11 cellular contexts compared by ENCODE assay signal in genomic region chr4:98203406-98204235, GRCh38. TPM values are rescaled to one million over a fixed set of nuclear protein-coding genes. Genes with fewer than 3 reads are reported as not detected.
DNase-seq lines count a peak whose midpoint lies in the region; ATAC-seq and TF ChIP-seq lines count a peak whose summit lies in the region.
"Had no signal": no experiment of that assay in that cellular context is flagged by ENCODE, and none has a peak within 500 bp of the region (broad histone marks: within the 10 kb centered on the region; RNA-seq: fewer than 3 reads in every experiment).

No MANE protein-coding gene starts in this region.

- peak overlapping the region; percentile 50 for H3K4me3 Mint-ChIP-seq in stimulated activated naive CD8-positive, alpha-beta T cell treated with anti-CD3 and anti-CD28 coated beads, Interleukin-15, Interleukin-2, amounts not matched to agents 100 ng/mL and 50 ng/mL, for 24 hours
- H3K4me3 Mint-ChIP-seq in chondrocyte (ENCODE audit: unreplicated experiment) (no peak overlapping the region), HFFc6 (no peak overlapping the region)
- H3K4me3 Mint-ChIP-seq: activated naive CD4-positive, alpha-beta T cell treated with anti-CD3 and anti-CD28 coated beads for 36 hours had no signal

- no peaks in the 10 kb centered on the region for H3K36me3 Mint-ChIP-seq in stimulated activated naive CD8-positive, alpha-beta T cell treated with anti-CD3 and anti-CD28 coated beads, Interleukin-15, Interleukin-2, amounts not matched to agents 100 ng/mL and 50 ng/mL, for 24 hours (ENCODE audit: low read depth)
- H3K36me3 Mint-ChIP-seq in chondrocyte (ENCODE audit: low read depth): no peaks in the 10 kb centered on the region
- H3K36me3 Mint-ChIP-seq in HFFc6 (ENCODE audit: low read depth): no peaks in the 10 kb centered on the region

- no peak for DNase-seq in stimulated activated naive CD8-positive, alpha-beta T cell treated with anti-CD3 and anti-CD28 coated beads, Interleukin-15, Interleukin-2, amounts not matched to agents 100 U/mL and 50 U/mL, for 24 hours
- no peak for DNase-seq in chondrocyte (ENCODE audit: low spot score)
- no peak for DNase-seq in RKO (ENCODE audit: low spot score)
- no peak for DNase-seq in substantia nigra (lab: John Stamatoyannopoulos, UW)
- no peak for DNase-seq in HFFc6
- DNase-seq: activated naive CD4-positive, alpha-beta T cell treated with anti-CD3 and anti-CD28 coated beads for 36 hours; NCI-H1417 had no signal

- peaks cover 7% of the 10 kb centered on the region; the same call in 1 of the 2 replicates for H3K9me3 ChIP-seq in OCI-LY3 (ENCODE audit: insufficient read depth, low read length)

- ATAC-seq in stimulated activated naive CD8-positive, alpha-beta T cell treated with anti-CD3 and anti-CD28 coated beads, Interleukin-15, Interleukin-2, amounts not matched to agents 100 U/mL and 50 U/mL, for 24 hours: no peak
- ATAC-seq in HG02970 (IDR thresholded peaks at IDR 0.05; ENCODE audit: low FRiP score, unreplicated experiment): peak; percentile 84

- peaks cover 13% of the 10 kb centered on the region for H3K4me1 Mint-ChIP-seq in stimulated activated naive CD8-positive, alpha-beta T cell treated with anti-CD3 and anti-CD28 coated beads, Interleukin-15, Interleukin-2, amounts not matched to agents 100 ng/mL and 50 ng/mL, for 24 hours (ENCODE audit: low read depth)
- H3K4me1 Mint-ChIP-seq in chondrocyte (ENCODE audit: low read depth): no peaks in the 10 kb centered on the region
- H3K4me1 Mint-ChIP-seq in HFFc6 (ENCODE audit: low read depth): no peaks in the 10 kb centered on the region

- H3K27me3 Mint-ChIP-seq in stimulated activated naive CD8-positive, alpha-beta T cell treated with anti-CD3 and anti-CD28 coated beads, Interleukin-15, Interleukin-2, amounts not matched to agents 100 ng/mL and 50 ng/mL, for 24 hours: no peaks in the 10 kb centered on the region
- H3K27me3 Mint-ChIP-seq in chondrocyte (ENCODE audit: low read depth) (peaks cover 8% of the 10 kb centered on the region), HFFc6 (ENCODE audit: insufficient read depth) (peaks cover 2% of the 10 kb centered on the region; the same call in 1 of the 2 replicates)

- H3K27me3 ChIP-seq in OCI-LY3 (ENCODE audit: low read depth, low read length): no peaks in the 10 kb centered on the region

- H2AFZ ChIP-seq in OCI-LY3 (ENCODE audit: low read depth, low read length): peak overlapping the region; percentile 32; the same call in 1 of the 2 replicates

- H4K20me1 ChIP-seq in OCI-LY3 (ENCODE audit: insufficient read depth, low read length): no peaks in the 10 kb centered on the region

- H3K9ac ChIP-seq in OCI-LY3 (ENCODE audit: low read length): peak overlapping the region; percentile 82

- peak overlapping the region; percentile 50 for H3K27ac Mint-ChIP-seq in stimulated activated naive CD8-positive, alpha-beta T cell treated with anti-CD3 and anti-CD28 coated beads, Interleukin-15, Interleukin-2, amounts not matched to agents 100 ng/mL and 50 ng/mL, for 24 hours
- no peak overlapping the region for H3K27ac Mint-ChIP-seq in chondrocyte (ENCODE audit: unreplicated experiment)
- no peak overlapping the region for H3K27ac Mint-ChIP-seq in HFFc6
- H3K27ac Mint-ChIP-seq: activated naive CD4-positive, alpha-beta T cell treated with anti-CD3 and anti-CD28 coated beads for 36 hours had no signal

- H3K27ac ChIP-seq in OCI-LY3 (ENCODE audit: low read length): peak overlapping the region; percentile 98
- H3K27ac ChIP-seq in substantia nigra (ENCODE audit: low read depth, low read length, poor library complexity, severe bottlenecking): no peak overlapping the region
- H3K27ac ChIP-seq: C4-2B had no signal

- H3K4me1 ChIP-seq in OCI-LY3 (ENCODE audit: low read length): peaks cover 32% of the 10 kb centered on the region

- peaks cover 5% of the 10 kb centered on the region for H3K9me3 Mint-ChIP-seq in stimulated activated naive CD8-positive, alpha-beta T cell treated with anti-CD3 and anti-CD28 coated beads, Interleukin-15, Interleukin-2, amounts not matched to agents 100 ng/mL and 50 ng/mL, for 24 hours
- H3K9me3 Mint-ChIP-seq in chondrocyte (ENCODE audit: low read depth): peaks cover 10% of the 10 kb centered on the region
- no peaks in the 10 kb centered on the region for H3K9me3 Mint-ChIP-seq in HFFc6

- peak overlapping the region; percentile 70 for H3K4me3 ChIP-seq in OCI-LY3 (ENCODE audit: low read length)

- no peak for TF ChIP-seq CTCF in OCI-LY3 (IDR thresholded peaks at IDR 0.05; ENCODE audit: low read depth, low read length)
- no peak for TF ChIP-seq CTCF in chondrocyte (IDR thresholded peaks at IDR 0.05)
- no peak for TF ChIP-seq CTCF in HFFc6 (IDR thresholded peaks at IDR 0.05)

- peak overlapping the region; percentile 89 for H3K4me2 ChIP-seq in OCI-LY3 (ENCODE audit: low read length)

- peaks cover 11% of the 10 kb centered on the region for H3K36me3 ChIP-seq in OCI-LY3 (replicated peaks; ENCODE audit: low read depth, low read length)

- H3K79me2 ChIP-seq in OCI-LY3 (ENCODE audit: low read length): no peaks in the 10 kb centered on the region

RNA-seq across cellular contexts. Expression of gene RAP1GDS1, which starts 57.6 kb away (rescaled TPM):
- total RNA-seq in chondrocyte: 49.3 to 89.5 TPM (median 84.3 TPM) in 3 replicates
- total RNA-seq in HFFc6 (2021; fragmentation: NEBNext Ultra II Directional; extraction: Animal tissue kit (Norgen Biotek cat#: 25700)): 10 to 100 TPM; 66.8 to 78.7 (median 73.0) TPM
